ENCODE assay signal across 7 cellular contexts in genomic region chr14:105032421-105033036, GRCh38. TPM values are rescaled to one million over a fixed set of nuclear protein-coding genes. Genes with fewer than 3 reads are reported as not detected.
DNase-seq lines count a peak whose midpoint lies in the region; ATAC-seq, FAIRE-seq and TF ChIP-seq lines count a peak whose summit lies in the region.
"Not testable (repeated sequence)": the region's sequence is repeated elsewhere in the genome, so short reads cannot be mapped to it uniquely, and the experiment has no call there.

No MANE protein-coding gene starts in this region.

- not testable (repeated sequence) for H3K9me3 ChIP-seq in DOHH2 (ENCODE audit: control insufficient read depth, insufficient read depth, low read length)

- not testable (repeated sequence) for ATAC-seq in activated CD8-positive, alpha-beta memory T cell treated with anti-CD3 and anti-CD28 coated beads, Interleukin-2, amount 10 ng/mL, durations not matched to agents 7 days and 5 days
- ATAC-seq in left colon: peak; percentile 50

- H3K9me2 ChIP-seq in DOHH2 (replicated peaks; ENCODE audit: control insufficient read depth, low read length): not testable (repeated sequence)

- not testable (repeated sequence) for H3K27me3 ChIP-seq in DOHH2 (ENCODE audit: control insufficient read depth, low read length); bronchial epithelial cell (ENCODE audit: control insufficient read depth, insufficient read depth, low read length); rectal smooth muscle tissue (ENCODE audit: control insufficient read depth, insufficient read depth, low read length)

- H3K27ac Mint-ChIP-seq in activated CD8-positive, alpha-beta memory T cell treated with anti-CD3 and anti-CD28 coated beads, Interleukin-2, amount 10 ng/mL, durations not matched to agents 7 days and 5 days: not testable (repeated sequence)

- DNase-seq in OCI-M1 (lab: John Stamatoyannopoulos, UW) (peak; percentile 27), bronchial epithelial cell (ENCODE audit: low read depth) (peak; percentile 73)
- not testable (repeated sequence) for DNase-seq in activated CD8-positive, alpha-beta memory T cell treated with anti-CD3 and anti-CD28 coated beads, Interleukin-2, amount 10 ng/mL, durations not matched to agents 7 days and 5 days; fibroblast of mammary gland (ENCODE audit: low read depth); left colon

- CTCF ChIA-PET in activated CD8-positive, alpha-beta memory T cell treated with anti-CD3 and anti-CD28 coated beads, Interleukin-2, amount 10 ng/mL, durations not matched to agents 7 days and 5 days (lab: Charles Lee): interaction anchor here (1.2 to 3.7 kb wide), 4 partner anchors 13 to 58 kb away, joined by 3 to 27 read pairs (median 4); no protein-coding TSS in a partner anchor

- H3K4me1 ChIP-seq in DOHH2 (ENCODE audit: control insufficient read depth, low read length): peaks cover 11% of the 10 kb centered on the region
- not testable (repeated sequence) for H3K4me1 ChIP-seq in rectal smooth muscle tissue (ENCODE audit: control insufficient read depth, insufficient read depth, low read length)

- H4K20me1 ChIP-seq in DOHH2 (ENCODE audit: control insufficient read depth, insufficient read depth, low read depth, low read length): not testable (repeated sequence)

- H3K4me3 Mint-ChIP-seq in activated CD8-positive, alpha-beta memory T cell treated with anti-CD3 and anti-CD28 coated beads, Interleukin-2, amount 10 ng/mL, durations not matched to agents 7 days and 5 days: peak overlapping the region; percentile 79

- H3F3A ChIP-seq in DOHH2 (ENCODE audit: control insufficient read depth, insufficient read depth): not testable (repeated sequence)

- FAIRE-seq in bronchial epithelial cell (lab: Jason Lieb, UNC): not testable (repeated sequence)

- H3K79me2 ChIP-seq in DOHH2 (ENCODE audit: control insufficient read depth, low read length): not testable (repeated sequence)

- peaks cover 12% of the 10 kb centered on the region for H3K27me3 Mint-ChIP-seq in activated CD8-positive, alpha-beta memory T cell treated with anti-CD3 and anti-CD28 coated beads, Interleukin-2, amount 10 ng/mL, durations not matched to agents 7 days and 5 days

- peaks cover 15% of the 10 kb centered on the region for H3K4me1 Mint-ChIP-seq in activated CD8-positive, alpha-beta memory T cell treated with anti-CD3 and anti-CD28 coated beads, Interleukin-2, amount 10 ng/mL, durations not matched to agents 7 days and 5 days

- H3K4me2 ChIP-seq in DOHH2 (ENCODE audit: low read length): peak overlapping the region; percentile 64

- intact Hi-C loops in left colon (cut with DNase I, micrococcal nuclease): not testable (repeated sequence)

- not testable (repeated sequence) for H3K9ac ChIP-seq in rectal smooth muscle tissue (ENCODE audit: low read length)

- not testable (repeated sequence) for TF ChIP-seq CTCF in DOHH2 (IDR thresholded peaks at IDR 0.05; ENCODE audit: low read depth, low read length, poor library complexity, severe bottlenecking); bronchial epithelial cell (IDR thresholded peaks at IDR 0.05; ENCODE audit: insufficient read depth, low read length, severe bottlenecking); fibroblast of mammary gland (conservative IDR thresholded peaks at IDR 0.05; ENCODE audit: control insufficient read depth, insufficient read depth, low read depth, low read length)

- not testable (repeated sequence) for H3K27ac ChIP-seq in DOHH2 (ENCODE audit: low read depth, low read length); rectal smooth muscle tissue (ENCODE audit: low read depth, low read length)

- H3K36me3 Mint-ChIP-seq in activated CD8-positive, alpha-beta memory T cell treated with anti-CD3 and anti-CD28 coated beads, Interleukin-2, amount 10 ng/mL, durations not matched to agents 7 days and 5 days: not testable (repeated sequence)

- H3K9me3 Mint-ChIP-seq in activated CD8-positive, alpha-beta memory T cell treated with anti-CD3 and anti-CD28 coated beads, Interleukin-2, amount 10 ng/mL, durations not matched to agents 7 days and 5 days (ENCODE audit: low read depth): not testable (repeated sequence)

- H3K36me3 ChIP-seq in DOHH2 (ENCODE audit: control insufficient read depth, low read length); bronchial epithelial cell (ENCODE audit: control insufficient read depth, insufficient read depth, low read length); rectal smooth muscle tissue (ENCODE audit: control insufficient read depth, insufficient read depth, low read length): not testable (repeated sequence)

- H3K4me3 ChIP-seq in DOHH2 (ENCODE audit: low read length): peak overlapping the region; percentile 69
- H3K4me3 ChIP-seq in bronchial epithelial cell (ENCODE audit: low read depth, low read length): not testable (repeated sequence)
- peak overlapping the region; percentile 63 for H3K4me3 ChIP-seq in fibroblast of mammary gland (ENCODE audit: control insufficient read depth, low read depth, low read length)
- peak overlapping the region; percentile 47 for H3K4me3 ChIP-seq in rectal smooth muscle tissue (ENCODE audit: low read length)

RNA-seq across cellular contexts. Expression of gene CDCA4, which starts 11.6 kb away (rescaled TPM):
- 10 to 100 TPM; 70.8 to 77.8 TPM for total RNA-seq in activated CD8-positive, alpha-beta memory T cell treated with anti-CD3 and anti-CD28 coated beads, Interleukin-2, amount 10 ng/mL, durations not matched to agents 7 days and 5 days
- 35.5 and 50.8 TPM in 2 replicates for total RNA-seq in bronchial epithelial cell
- 1 to 10 TPM; 5.2 to 6.5 TPM for total RNA-seq in left colon

RNA-seq across cellular contexts. Expression of gene GPR132, which starts 32.7 kb away (rescaled TPM):
- total RNA-seq in activated CD8-positive, alpha-beta memory T cell treated with anti-CD3 and anti-CD28 coated beads, Interleukin-2, amount 10 ng/mL, durations not matched to agents 7 days and 5 days: 10 to 100 TPM; 47.4 to 49.4 TPM
- total RNA-seq in bronchial epithelial cell (0.13 TPM in 1 of 2 replicates, not detected in the other), left colon (1 to 10 TPM in 1 of 2 donors, under 1 TPM in 1; 0.73 to 3.4 TPM)

RNA-seq across cellular contexts. Expression of gene CLBA1, which starts 46.9 kb away (rescaled TPM):
- under 1 TPM; 0.56 to 0.67 TPM for total RNA-seq in activated CD8-positive, alpha-beta memory T cell treated with anti-CD3 and anti-CD28 coated beads, Interleukin-2, amount 10 ng/mL, durations not matched to agents 7 days and 5 days
- total RNA-seq in bronchial epithelial cell (8.4 and 14.1 TPM in 2 replicates), left colon (1 to 10 TPM; 4.2 to 6.5 TPM)

RNA-seq across cellular contexts. Expression of gene AHNAK2, which starts 54.4 kb away (rescaled TPM):
- not detected for total RNA-seq in activated CD8-positive, alpha-beta memory T cell treated with anti-CD3 and anti-CD28 coated beads, Interleukin-2, amount 10 ng/mL, durations not matched to agents 7 days and 5 days
- total RNA-seq in bronchial epithelial cell (367 and 620 TPM in 2 replicates), left colon (10 to 100 TPM in 1 of 2 donors, 1 to 10 TPM in 1; 3.2 to 23.4 TPM)

Comparison
In these comparisons a context has a peak if more than half of its experiments do, and no peak if none do; other contexts are left out.
1. RNA of gene GPR132, which starts 32.7 kb away (total RNA-seq): 47.4 to 49.4 TPM in activated CD8-positive, alpha-beta memory T cell treated with anti-CD3 and anti-CD28 coated beads, Interleukin-2, amount 10 ng/mL, durations not matched to agents 7 days and 5 days; 0.73 to 3.4 TPM in left colon and 0.13 TPM in bronchial epithelial cell; every median in the first group is over 10 times any median in the second.